ENCODE assay signal across 8 cellular contexts in the genomic region with DNA sequence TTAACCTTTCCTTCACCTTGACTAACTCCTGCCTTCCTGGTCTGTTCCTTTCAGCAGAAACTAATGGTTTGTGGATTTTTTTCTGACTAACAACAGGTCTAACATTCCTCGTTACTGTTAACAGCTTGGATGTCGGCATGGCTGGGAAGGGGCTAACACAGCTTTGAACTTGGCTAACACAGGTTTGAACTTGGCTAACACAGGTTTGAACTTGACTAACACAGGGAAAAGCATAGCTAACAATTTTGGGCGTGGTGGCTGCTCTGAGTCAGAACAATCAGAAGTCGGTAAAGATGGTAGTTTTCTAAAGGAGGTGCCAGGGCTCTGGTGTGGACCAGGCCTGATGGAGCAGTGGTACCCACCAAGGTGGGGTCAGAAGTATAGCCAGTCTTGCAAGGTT. TPM values are rescaled to one million over a fixed set of nuclear protein-coding genes. Genes with fewer than 3 reads are reported as not detected.
A peak's percentile ranks its signal among the peaks of the same experiment; 100 is the strongest.
DNase-seq lines count a peak whose midpoint lies in the region; ATAC-seq, FAIRE-seq and TF ChIP-seq lines count a peak whose summit lies in the region.

No MANE protein-coding gene starts in this region.

- peak in 2 of 3 donors; percentile 19 to 77 for DNase-seq in CD4-positive, CD25-positive, alpha-beta regulatory T cell
- DNase-seq in OCI-LY7 (ENCODE audit: low spot score), result no peak
- DNase-seq in body of pancreas, result no peak
- DNase-seq in lung microvascular endothelial cell (ENCODE audit: low read depth in 2 of 2), result peak; percentile 21 to 50
- no peak for DNase-seq in type B pancreatic cell (ENCODE audit: extremely low spot score, unreplicated experiment)
- no peak for DNase-seq in D721Med (ENCODE audit: insufficient read length, low spot score)
- DNase-seq in NCI-H1105 treated with DMSO at 0.1 percent for 48 hours (lab: John Stamatoyannopoulos, UW), result no peak

- H3K27ac Mint-ChIP-seq in CD4-positive, CD25-positive, alpha-beta regulatory T cell, result peak overlapping the region; percentile 99
- peak overlapping the region; percentile 99 for H3K27ac Mint-ChIP-seq in type B pancreatic cell

- peak overlapping the region; percentile 85 for H3K4me2 ChIP-seq in OCI-LY7 (ENCODE audit: low read length)

- H3K79me2 ChIP-seq in OCI-LY7 (ENCODE audit: insufficient read depth, low read depth, low read length), result peaks cover 36% of the 10 kb centered on the region

- no peak for FAIRE-seq in D721Med (lab: Jason Lieb, UNC)

- H3K27me3 ChIP-seq in CD4-positive, CD25-positive, alpha-beta regulatory T cell (ENCODE audit: control insufficient read depth, insufficient read depth, low read length), result no peaks in the 10 kb centered on the region
- H3K27me3 ChIP-seq in body of pancreas, result no peaks in the 10 kb centered on the region

- CTCF ChIA-PET in OCI-LY7 (lab: Charles Lee; ENCODE audit: unreplicated experiment), result interaction anchor here (1.0 to 1.2 kb wide), 3 partner anchors 10 to 30 kb away, joined by 3 to 4 read pairs (median 3); no protein-coding TSS in a partner anchor

- no peak for TF ChIP-seq POLR2A in body of pancreas (IDR thresholded peaks at IDR 0.05)

- H3K9me3 ChIP-seq in CD4-positive, CD25-positive, alpha-beta regulatory T cell (ENCODE audit: control insufficient read depth in 2 of 2, low read length in 2 of 2), result no peaks in the 10 kb centered on the region
- no peaks in the 10 kb centered on the region for H3K9me3 ChIP-seq in OCI-LY7 (ENCODE audit: low read length)
- no peaks in the 10 kb centered on the region for H3K9me3 ChIP-seq in body of pancreas

- H3K9me3 Mint-ChIP-seq in CD4-positive, CD25-positive, alpha-beta regulatory T cell, result peaks cover 0 to 2% (median 0%) of the 10 kb centered on the region in 7 donors
- H3K9me3 Mint-ChIP-seq in type B pancreatic cell, result peaks cover 3% of the 10 kb centered on the region

- POLR2A ChIA-PET in OCI-LY7 (lab: Charles Lee), result interaction anchor here (1.0 to 5.7 kb wide), 6 partner anchors 8 to 243 kb away, joined by 3 to 61 read pairs (median 7); a partner anchor contains a TSS

- no peaks in the 10 kb centered on the region for H3K27me3 Mint-ChIP-seq in CD4-positive, CD25-positive, alpha-beta regulatory T cell
- H3K27me3 Mint-ChIP-seq in type B pancreatic cell, result no peaks in the 10 kb centered on the region

- intact Hi-C loops in OCI-LY7 (cut with micrococcal nuclease; ENCODE audit: unreplicated experiment), result loop anchor here (2.0 to 10.0 kb wide), 5 partner anchors 193 to 1331 kb away; a partner anchor contains a TSS
- intact Hi-C loops in body of pancreas (cut with DNase I), result no loop called here

- H3K36me3 ChIP-seq in CD4-positive, CD25-positive, alpha-beta regulatory T cell (ENCODE audit: control insufficient read depth, insufficient read depth, low read length), result peaks cover 20% of the 10 kb centered on the region
- H3K36me3 ChIP-seq in OCI-LY7 (ENCODE audit: insufficient read depth, low read length), result peaks cover 11% of the 10 kb centered on the region
- no peaks in the 10 kb centered on the region for H3K36me3 ChIP-seq in body of pancreas (replicated peaks in 1 of 2; ENCODE audit: insufficient read depth in 1 of 2, low read depth in 2 of 2)

- ATAC-seq in CD4-positive, CD25-positive, alpha-beta regulatory T cell (ENCODE audit: low read depth in 2 of 2), result no peak
- ATAC-seq in body of pancreas (no peak), HG02981 (IDR thresholded peaks at IDR 0.05; ENCODE audit: unreplicated experiment) (no peak)

- H2AFZ ChIP-seq in OCI-LY7 (ENCODE audit: low read length), result no peak overlapping the region; the same call in 1 of the 2 replicates

- TF ChIP-seq CTCF in OCI-LY7 (conservative IDR thresholded peaks at IDR 0.05; ENCODE audit: low read length), result no peak
- no peak for TF ChIP-seq CTCF in body of pancreas (IDR thresholded peaks at IDR 0.05)
- TF ChIP-seq CTCF in type B pancreatic cell (conservative IDR thresholded peaks at IDR 0.05), result no peak
- no peak for TF ChIP-seq CTCF in D721Med (IDR thresholded peaks at IDR 0.05; ENCODE audit: insufficient read depth, missing control alignments)

- 17 to 27% methylated on average over 4 of the region's 4 CpGs for WGBS in body of pancreas, 2 donors

- peaks cover 16 to 97% (median 64%) of the 10 kb centered on the region in 4 donors for H3K4me1 Mint-ChIP-seq in CD4-positive, CD25-positive, alpha-beta regulatory T cell
- H3K4me1 Mint-ChIP-seq in type B pancreatic cell (ENCODE audit: unreplicated experiment), result peaks cover 23% of the 10 kb centered on the region

- H3K4me3 Mint-ChIP-seq in CD4-positive, CD25-positive, alpha-beta regulatory T cell, result peak overlapping the region; percentile 96 to 99 (median 98)
- peak overlapping the region; percentile 97 for H3K4me3 Mint-ChIP-seq in type B pancreatic cell

- peaks cover 82% of the 10 kb centered on the region for H3K4me1 ChIP-seq in CD4-positive, CD25-positive, alpha-beta regulatory T cell (ENCODE audit: control insufficient read depth, insufficient read depth, low read length, poor library complexity, severe bottlenecking)
- H3K4me1 ChIP-seq in OCI-LY7 (ENCODE audit: insufficient read depth, low read length, poor library complexity, severe bottlenecking), result peaks cover 69% of the 10 kb centered on the region
- H3K4me1 ChIP-seq in body of pancreas, result peaks cover 44% of the 10 kb centered on the region

- H3K9me2 ChIP-seq in OCI-LY7 (ENCODE audit: insufficient read depth, low read length), result no peaks in the 10 kb centered on the region

- H4K20me1 ChIP-seq in OCI-LY7 (ENCODE audit: insufficient read depth, low read length), result no peaks in the 10 kb centered on the region

- H3K4me3 ChIP-seq in CD4-positive, CD25-positive, alpha-beta regulatory T cell (ENCODE audit: low read depth, low read length), result peak overlapping the region; percentile 92
- H3K4me3 ChIP-seq in OCI-LY7 (ENCODE audit: low read depth, low read length, poor library complexity, severe bottlenecking) (peak overlapping the region; percentile 82), body of pancreas (peak overlapping the region; percentile 44 to 52)

- peak overlapping the region; percentile 98 for H3K27ac ChIP-seq in CD4-positive, CD25-positive, alpha-beta regulatory T cell (ENCODE audit: insufficient read depth, low read length, poor library complexity, severe bottlenecking)
- H3K27ac ChIP-seq in OCI-LY7 (ENCODE audit: low read depth, low read length, poor library complexity, severe bottlenecking) (peak overlapping the region; percentile 97), body of pancreas (peak overlapping the region; percentile 82 to 90 (median 89))

- peaks cover 23% of the 10 kb centered on the region for H3K36me3 Mint-ChIP-seq in CD4-positive, CD25-positive, alpha-beta regulatory T cell
- peaks cover 6% of the 10 kb centered on the region for H3K36me3 Mint-ChIP-seq in type B pancreatic cell

- no TSS peak for BruUV-seq in OCI-LY7 (replicated peaks; lab: Mats Ljungman, UMichigan)

RNA-seq across cellular contexts. Expression of a gene that starts 16.1 kb away (rescaled TPM):
- total RNA-seq in CD4-positive, CD25-positive, alpha-beta regulatory T cell, result 305 TPM
- polyA plus RNA-seq in CD4-positive, CD25-positive, alpha-beta regulatory T cell, result 1 to 10 TPM; 1.4 to 3.1 (median 2.4) TPM
- 8.7 and 11.8 TPM in 2 replicates for total RNA-seq in OCI-LY7 (2014; rRNA removed; shearing (Covaris generic))
- total RNA-seq in OCI-LY7 (2022) (4.1 and 5.2 TPM in 2 replicates), body of pancreas (1 to 10 TPM; 1.0 to 2.6 TPM), lung microvascular endothelial cell (0.22 and 0.60 TPM in 2 replicates), type B pancreatic cell (ENCODE audit: low replicate concordance) (5.9 and 12.2 TPM in 2 replicates)

RNA-seq across cellular contexts. Expression of a gene that starts 51.7 kb away (rescaled TPM):
- not detected for total RNA-seq in CD4-positive, CD25-positive, alpha-beta regulatory T cell
- polyA plus RNA-seq in CD4-positive, CD25-positive, alpha-beta regulatory T cell, result under 1 TPM in 1 of 4 donors, not detected in 3; 0.59 TPM
- 3.2 TPM in 1 of 2 replicates, not detected in the other for total RNA-seq in OCI-LY7 (2014; rRNA removed; shearing (Covaris generic))
- 1.3 TPM in 1 of 2 replicates, not detected in the other for total RNA-seq in OCI-LY7 (2022)
- total RNA-seq in body of pancreas, result not detected
- not detected in 2 replicates for total RNA-seq in lung microvascular endothelial cell
- total RNA-seq in type B pancreatic cell (ENCODE audit: low replicate concordance), result 1.0 TPM in 1 of 2 replicates, not detected in the other

RNA-seq across cellular contexts. Expression of a gene that starts 55.7 kb away (rescaled TPM):
- total RNA-seq in CD4-positive, CD25-positive, alpha-beta regulatory T cell, result not detected
- polyA plus RNA-seq in CD4-positive, CD25-positive, alpha-beta regulatory T cell, result not detected
- 0.21 and 0.35 TPM in 2 replicates for total RNA-seq in OCI-LY7 (2014; rRNA removed; shearing (Covaris generic))
- total RNA-seq in OCI-LY7 (2022) (0.61 TPM in 1 of 2 replicates, not detected in the other), body of pancreas (under 1 TPM in 1 of 2 donors, not detected in 1; 0.52 TPM), lung microvascular endothelial cell (0.22 and 0.40 TPM in 2 replicates), type B pancreatic cell (ENCODE audit: low replicate concordance) (4.6 TPM in 1 of 2 replicates, not detected in the other)

Comparison
In these comparisons a context has a peak if more than half of its experiments do, and no peak if none do; other contexts are left out.
1. DNase-seq: peak in CD4-positive, CD25-positive, alpha-beta regulatory T cell (2 of 3) and lung microvascular endothelial cell (2 of 2); none in OCI-LY7 (single experiment), body of pancreas (0 of 4), type B pancreatic cell (single experiment), D721Med (single experiment) and NCI-H1105 treated with DMSO at 0.1 percent for 48 hours (single experiment).
2. RNA of a gene that starts 16.1 kb away (total RNA-seq): 305 TPM in CD4-positive, CD25-positive, alpha-beta regulatory T cell (single experiment); 5.9 to 12.2 TPM in type B pancreatic cell, 4.1 to 11.8 TPM in OCI-LY7, 1.0 to 2.6 TPM in body of pancreas and 0.22 to 0.60 TPM in lung microvascular endothelial cell; every median in the first group is over 10 times any median in the second.
3. Peak in every context shown above with its lines, with median percentiles within 50 percentile points of each other: H3K27ac ChIP-seq and H3K4me3 ChIP-seq.